ENCODE assay signal across 8 cellular contexts in genomic region chr7:129824291-129825004, GRCh38.
DNase-seq lines count a peak whose midpoint lies in the region; ATAC-seq and TF ChIP-seq lines count a peak whose summit lies in the region.

No MANE protein-coding gene starts in this region.

- BruUV-seq in MCF 10A (replicated peaks; lab: Mats Ljungman, UMichigan), result no TSS peak

- POLR2A ChIA-PET in MCF 10A (lab: Yijun Ruan, JAX), result interaction anchor here (0.6 to 2.5 kb wide), 8 partner anchors 31 to 1012 kb away, joined by 3 to 15 read pairs (median 7); no protein-coding TSS in a partner anchor
- POLR2A ChIA-PET in HEK293T (lab: Yijun Ruan, JAX), result interaction anchor here (0.6 to 1.2 kb wide), 8 partner anchors 19 to 212 kb away, joined by 3 to 6 read pairs (median 4); no protein-coding TSS in a partner anchor

- no peak for TF ChIP-seq CTCF in MCF 10A (IDR thresholded peaks at IDR 0.05; ENCODE audit: unreplicated experiment)

- no peaks in the 10 kb centered on the region for H3K79me2 ChIP-seq in ACC112 (ENCODE audit: control insufficient read depth, insufficient read depth, low read length, unreplicated experiment)

- H3K9me3 Mint-ChIP-seq in MCF 10A (ENCODE audit: unreplicated experiment) (no peaks in the 10 kb centered on the region), naive B cell (no peaks in the 10 kb centered on the region)

- intact Hi-C loops in MCF 10A (cut with micrococcal nuclease), result loop anchor here (1.0 to 2.0 kb wide), 4 partner anchors 44 to 458 kb away; no protein-coding TSS in a partner anchor

- H3K4me3 Mint-ChIP-seq in MCF 10A (ENCODE audit: unreplicated experiment) (peak overlapping the region; percentile 89), naive B cell (peak overlapping the region; percentile 86 to 95 (median 92))

- H3K9me3 ChIP-seq in HUES48 (ENCODE audit: control insufficient read depth, insufficient read depth, low read length), result no peaks in the 10 kb centered on the region

- peaks cover 19% of the 10 kb centered on the region for H3K36me3 Mint-ChIP-seq in MCF 10A (ENCODE audit: insufficient read depth, unreplicated experiment)
- H3K36me3 Mint-ChIP-seq in naive B cell, result no peaks in the 10 kb centered on the region

- ATAC-seq in naive B cell (ENCODE audit: low read depth in 2 of 2), result no peak
- ATAC-seq in GM18505 (IDR thresholded peaks at IDR 0.05; ENCODE audit: unreplicated experiment), result no peak

- no peaks in the 10 kb centered on the region for H3K27me3 Mint-ChIP-seq in MCF 10A (ENCODE audit: insufficient read depth, unreplicated experiment)
- peaks cover 0 to 8% (median 6%) of the 10 kb centered on the region in 3 donors for H3K27me3 Mint-ChIP-seq in naive B cell

- no peak overlapping the region for H3K9ac ChIP-seq in HUES48 (ENCODE audit: low read depth, low read length)

- H3K4me3 ChIP-seq in ACC112 (ENCODE audit: low read depth, low read length), result peak overlapping the region; percentile 95
- peak overlapping the region; percentile 72 for H3K4me3 ChIP-seq in HUES48 (ENCODE audit: low read depth, low read length)

- H3K27me3 ChIP-seq in ACC112 (ENCODE audit: insufficient read depth, low read length), result no peaks in the 10 kb centered on the region
- no peaks in the 10 kb centered on the region for H3K27me3 ChIP-seq in HUES48 (ENCODE audit: control insufficient read depth, insufficient read depth, low read length)

- no peak for TF ChIP-seq POLR2A in GM18505 (IDR thresholded peaks at IDR 0.05; ENCODE audit: borderline replicate concordance, extremely low read depth, insufficient read depth, insufficient read length)

- no peaks in the 10 kb centered on the region for H3K36me3 ChIP-seq in ACC112 (ENCODE audit: insufficient read depth, low read length)
- no peaks in the 10 kb centered on the region for H3K36me3 ChIP-seq in HUES48 (ENCODE audit: control insufficient read depth, insufficient read depth, low read length)

- H3K27ac ChIP-seq in ACC112 (ENCODE audit: low read depth, low read length), result no peak overlapping the region
- H3K27ac ChIP-seq in HUES48 (ENCODE audit: low read depth, low read length), result peak overlapping the region; percentile 69

- DNase-seq in MCF 10A (ENCODE audit: unreplicated experiment), result no peak
- DNase-seq in naive B cell, result peak; percentile 9
- DNase-seq in DMS53 treated with DMSO at 0.1 percent for 48 hours (lab: John Stamatoyannopoulos, UW; ENCODE audit: unreplicated experiment), result no peak
- DNase-seq in activated naive CD4-positive, alpha-beta T cell treated with Interleukin-2 at 50 U/mL for 16 hours, result no peak
- no peak for DNase-seq in HEK293T (ENCODE audit: extremely low spot score)

- no peak overlapping the region for H2AFZ ChIP-seq in ACC112 (ENCODE audit: low read length, unreplicated experiment)

- H3K4me1 ChIP-seq in ACC112 (ENCODE audit: control insufficient read depth, insufficient read depth, low read length, unreplicated experiment) (peaks cover 3% of the 10 kb centered on the region), HUES48 (ENCODE audit: control insufficient read depth, insufficient read depth, low read length) (peaks cover 6% of the 10 kb centered on the region; the same call in 1 of the 2 replicates)

- H3K27ac Mint-ChIP-seq in MCF 10A (ENCODE audit: low read depth, unreplicated experiment), result no peak overlapping the region
- peak overlapping the region in 1 of 6 donors; percentile 8 for H3K27ac Mint-ChIP-seq in naive B cell

- CTCF ChIA-PET in MCF 10A (lab: Yijun Ruan, JAX), result interaction anchor here (0.6 to 5.9 kb wide), 27 partner anchors 12 to 1334 kb away, joined by 3 to 36 read pairs (median 4); no protein-coding TSS in a partner anchor
- CTCF ChIA-PET in HEK293T (lab: Yijun Ruan, JAX), result interaction anchor here (0.6 to 2.0 kb wide), 15 partner anchors 17 to 513 kb away, joined by 3 to 15 read pairs (median 4); no protein-coding TSS in a partner anchor

- H3K4me1 Mint-ChIP-seq in MCF 10A (ENCODE audit: insufficient read depth, unreplicated experiment) (peaks cover 8% of the 10 kb centered on the region), naive B cell (peaks cover 10 to 19% (median 13%) of the 10 kb centered on the region in 3 donors)

TF ChIP-seq in HEK293T, 16 proteins besides CTCF, POLR2A, EP300 and RAD21:
- TF ChIP-seq FOXM1 (IDR thresholded peaks at IDR 0.05; ENCODE audit: borderline replicate concordance), result no peak
- TF ChIP-seq HDGF (IDR thresholded peaks at IDR 0.05; ENCODE audit: borderline replicate concordance), result no peak
- no peak for TF ChIP-seq SP1 (IDR thresholded peaks at IDR 0.05)
- no peak for TF ChIP-seq ELF4 (IDR thresholded peaks at IDR 0.05)
- TF ChIP-seq ZNF384 (IDR thresholded peaks at IDR 0.05), result no peak
- no peak for TF ChIP-seq NFRKB (IDR thresholded peaks at IDR 0.05)
- no peak for TF ChIP-seq FOXK2 (IDR thresholded peaks at IDR 0.05)
- TF ChIP-seq, protein P1, sequence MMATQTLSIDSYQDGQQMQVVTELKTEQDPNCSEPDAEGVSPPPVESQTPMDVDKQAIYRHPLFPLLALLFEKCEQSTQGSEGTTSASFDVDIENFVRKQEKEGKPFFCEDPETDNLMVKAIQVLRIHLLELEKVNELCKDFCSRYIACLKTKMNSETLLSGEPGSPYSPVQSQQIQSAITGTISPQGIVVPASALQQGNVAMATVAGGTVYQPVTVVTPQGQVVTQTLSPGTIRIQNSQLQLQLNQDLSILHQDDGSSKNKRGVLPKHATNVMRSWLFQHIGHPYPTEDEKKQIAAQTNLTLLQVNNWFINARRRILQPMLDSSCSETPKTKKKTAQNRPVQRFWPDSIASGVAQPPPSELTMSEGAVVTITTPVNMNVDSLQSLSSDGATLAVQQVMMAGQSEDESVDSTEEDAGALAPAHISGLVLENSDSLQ (IDR thresholded peaks at IDR 0.05), result no peak
- no peak for TF ChIP-seq SUZ12 (IDR thresholded peaks at IDR 0.05)
- TF ChIP-seq FOXA1 (IDR thresholded peaks at IDR 0.05), result no peak
- no peak for TF ChIP-seq BHLHE40 (IDR thresholded peaks at IDR 0.05; ENCODE audit: borderline replicate concordance)
- no peak for TF ChIP-seq TARDBP (IDR thresholded peaks at IDR 0.05)
- no peak for TF ChIP-seq CTBP1 (IDR thresholded peaks at IDR 0.05; ENCODE audit: borderline replicate concordance)
- TF ChIP-seq ARNT (IDR thresholded peaks at IDR 0.05), result no peak
- no peak for TF ChIP-seq LEF1 (IDR thresholded peaks at IDR 0.05; ENCODE audit: borderline replicate concordance)
- TF ChIP-seq L3MBTL2 (conservative IDR thresholded peaks at IDR 0.05), result no peak
